In the genomic region with DNA sequence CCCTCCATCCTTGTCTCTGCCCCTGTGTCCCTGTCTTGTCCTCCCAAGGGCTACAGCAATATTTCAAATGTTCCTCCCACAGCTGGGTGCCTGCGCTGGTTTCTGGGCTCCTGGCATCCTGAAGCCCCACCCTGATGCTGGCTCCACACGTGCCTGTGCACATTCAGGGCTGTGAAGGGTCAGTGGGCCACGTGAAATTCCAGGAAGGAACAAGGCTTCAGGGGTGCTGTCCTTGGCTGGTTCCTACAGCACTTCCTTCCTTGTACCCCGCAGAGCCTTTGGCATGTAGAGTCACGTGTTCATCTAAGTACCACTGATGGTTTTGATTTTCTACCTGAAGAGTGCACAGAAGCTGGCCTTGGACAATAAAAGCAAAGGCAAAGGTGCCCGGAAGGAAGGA, we compare ENCODE assay signal across 1 cellular context.
TF ChIP-seq lines count a peak whose summit lies in the region.

No MANE protein-coding gene starts in this region.

TF ChIP-seq in Ishikawa, 13 proteins besides CTCF, POLR2A, EP300 and RAD21 (continued from another document):
- TF ChIP-seq, protein P1, sequence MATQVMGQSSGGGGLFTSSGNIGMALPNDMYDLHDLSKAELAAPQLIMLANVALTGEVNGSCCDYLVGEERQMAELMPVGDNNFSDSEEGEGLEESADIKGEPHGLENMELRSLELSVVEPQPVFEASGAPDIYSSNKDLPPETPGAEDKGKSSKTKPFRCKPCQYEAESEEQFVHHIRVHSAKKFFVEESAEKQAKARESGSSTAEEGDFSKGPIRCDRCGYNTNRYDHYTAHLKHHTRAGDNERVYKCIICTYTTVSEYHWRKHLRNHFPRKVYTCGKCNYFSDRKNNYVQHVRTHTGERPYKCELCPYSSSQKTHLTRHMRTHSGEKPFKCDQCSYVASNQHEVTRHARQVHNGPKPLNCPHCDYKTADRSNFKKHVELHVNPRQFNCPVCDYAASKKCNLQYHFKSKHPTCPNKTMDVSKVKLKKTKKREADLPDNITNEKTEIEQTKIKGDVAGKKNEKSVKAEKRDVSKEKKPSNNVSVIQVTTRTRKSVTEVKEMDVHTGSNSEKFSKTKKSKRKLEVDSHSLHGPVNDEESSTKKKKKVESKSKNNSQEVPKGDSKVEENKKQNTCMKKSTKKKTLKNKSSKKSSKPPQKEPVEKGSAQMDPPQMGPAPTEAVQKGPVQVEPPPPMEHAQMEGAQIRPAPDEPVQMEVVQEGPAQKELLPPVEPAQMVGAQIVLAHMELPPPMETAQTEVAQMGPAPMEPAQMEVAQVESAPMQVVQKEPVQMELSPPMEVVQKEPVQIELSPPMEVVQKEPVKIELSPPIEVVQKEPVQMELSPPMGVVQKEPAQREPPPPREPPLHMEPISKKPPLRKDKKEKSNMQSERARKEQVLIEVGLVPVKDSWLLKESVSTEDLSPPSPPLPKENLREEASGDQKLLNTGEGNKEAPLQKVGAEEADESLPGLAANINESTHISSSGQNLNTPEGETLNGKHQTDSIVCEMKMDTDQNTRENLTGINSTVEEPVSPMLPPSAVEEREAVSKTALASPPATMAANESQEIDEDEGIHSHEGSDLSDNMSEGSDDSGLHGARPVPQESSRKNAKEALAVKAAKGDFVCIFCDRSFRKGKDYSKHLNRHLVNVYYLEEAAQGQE (IDR thresholded peaks at IDR 0.05; ENCODE audit: low read depth) = no peak
- TF ChIP-seq, protein P2, sequence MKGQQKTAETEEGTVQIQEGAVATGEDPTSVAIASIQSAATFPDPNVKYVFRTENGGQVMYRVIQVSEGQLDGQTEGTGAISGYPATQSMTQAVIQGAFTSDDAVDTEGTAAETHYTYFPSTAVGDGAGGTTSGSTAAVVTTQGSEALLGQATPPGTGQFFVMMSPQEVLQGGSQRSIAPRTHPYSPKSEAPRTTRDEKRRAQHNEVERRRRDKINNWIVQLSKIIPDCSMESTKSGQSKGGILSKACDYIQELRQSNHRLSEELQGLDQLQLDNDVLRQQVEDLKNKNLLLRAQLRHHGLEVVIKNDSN (IDR thresholded peaks at IDR 0.05) = 0 out of 2 replicates have a peak, but pooled peaks have one; percentile 30
- no peak for TF ChIP-seq CREB1 (IDR thresholded peaks at IDR 0.05; ENCODE audit: low read depth)
